Comparison of ENCODE assay signal across 8 cellular contexts in the genomic region with DNA sequence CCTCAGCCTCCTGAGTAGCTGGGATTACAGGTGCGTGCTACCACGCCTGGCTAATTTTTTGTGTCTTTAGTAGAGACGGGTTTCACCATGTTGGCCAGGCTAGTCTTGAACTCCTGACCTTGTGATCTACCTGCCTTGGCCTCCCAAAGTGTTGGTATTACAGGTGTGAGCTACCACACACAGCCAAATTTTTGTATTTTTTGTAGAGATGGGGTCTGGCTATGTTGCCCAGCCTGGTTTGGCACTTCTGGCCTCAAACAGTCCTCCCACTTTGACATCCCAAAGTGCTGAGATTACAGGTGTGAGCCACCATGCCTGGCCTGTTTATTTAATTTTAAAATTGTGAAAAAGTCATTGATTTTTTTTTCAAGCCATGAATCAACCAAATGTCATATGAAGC. TPM values are rescaled to one million over a fixed set of nuclear protein-coding genes. Genes with fewer than 3 reads are reported as not detected.
"Had no signal": no experiment of that assay in that cellular context is flagged by ENCODE, and none has a peak within 500 bp of the region (broad histone marks: within the 10 kb centered on the region; RNA-seq: fewer than 3 reads in every experiment).

No MANE protein-coding gene starts in this region.

RNA-seq across cellular contexts. Expression of a gene that starts 57.3 kb away (rescaled TPM):
- total RNA-seq: PC-3, Peyer's patch, Right ventricle myocardium inferior, Right ventricle myocardium superior, SJCRH30, SJSA1, SK-MEL-5 had no signal
- polyA plus RNA-seq: SK-N-SH had no signal
